ENCODE assay signal across 8 cellular contexts in the genomic region with DNA sequence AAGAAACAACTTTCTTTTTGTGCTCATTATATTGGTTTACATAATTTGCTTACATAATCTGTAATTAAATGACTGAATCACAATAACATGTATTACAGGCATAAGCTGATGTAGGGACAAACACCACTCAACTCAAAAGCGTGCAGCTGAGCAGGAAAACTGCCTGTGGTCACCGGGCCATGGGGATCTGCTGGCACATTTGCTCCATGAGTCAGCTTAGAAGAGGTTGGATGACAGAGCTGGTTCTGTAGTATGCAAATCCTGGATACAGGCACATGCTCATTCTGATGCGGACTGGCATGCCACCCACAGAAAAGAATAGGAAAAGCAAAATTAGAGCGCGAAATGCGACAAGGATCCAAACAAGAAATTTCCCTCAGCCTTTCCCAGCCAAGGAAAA.
DNase-seq lines count a peak whose midpoint lies in the region; ATAC-seq and TF ChIP-seq lines count a peak whose summit lies in the region.

No MANE protein-coding gene starts in this region.

- peak overlapping the region; percentile 60 for H3K27ac Mint-ChIP-seq in activated naive CD8-positive, alpha-beta T cell treated with anti-CD3 and anti-CD28 coated beads, Interleukin-2, amount 10 ng/mL, durations not matched to agents 7 days and 5 days

- peaks cover 5% of the 10 kb centered on the region for H3K27me3 Mint-ChIP-seq in activated naive CD8-positive, alpha-beta T cell treated with anti-CD3 and anti-CD28 coated beads, Interleukin-2, amount 10 ng/mL, durations not matched to agents 7 days and 5 days

- DNase-seq in AG10803 (ENCODE audit: low read depth) (peak; percentile 97), HS-27A (ENCODE audit: low read depth) (peak; percentile 66), iPS-NIHi7 (ENCODE audit: extremely low spot score) (peak; percentile 48), germinal center (ENCODE audit: low spot score) (no peak), NK-92 (lab: John Stamatoyannopoulos, UW; ENCODE audit: unreplicated experiment) (no peak), COR-L47 (lab: John Stamatoyannopoulos, UW) (no peak)
- DNase-seq in activated naive CD8-positive, alpha-beta T cell treated with anti-CD3 and anti-CD28 coated beads, Interleukin-2, amount 10 ng/mL, durations not matched to agents 7 days and 5 days = no peak

- peaks cover 3% of the 10 kb centered on the region for H3K36me3 Mint-ChIP-seq in activated naive CD8-positive, alpha-beta T cell treated with anti-CD3 and anti-CD28 coated beads, Interleukin-2, amount 10 ng/mL, durations not matched to agents 7 days and 5 days

- no peak overlapping the region for H3K4me3 Mint-ChIP-seq in activated naive CD8-positive, alpha-beta T cell treated with anti-CD3 and anti-CD28 coated beads, Interleukin-2, amount 10 ng/mL, durations not matched to agents 7 days and 5 days

- ATAC-seq in activated naive CD8-positive, alpha-beta T cell treated with anti-CD3 and anti-CD28 coated beads, Interleukin-2, amount 10 ng/mL, durations not matched to agents 7 days and 5 days (ENCODE audit: low read depth) = no peak
- no peak for ATAC-seq in HG03354 (IDR thresholded peaks at IDR 0.05; ENCODE audit: poor library complexity, severe bottlenecking, unreplicated experiment)

- H3K9me3 Mint-ChIP-seq in activated naive CD8-positive, alpha-beta T cell treated with anti-CD3 and anti-CD28 coated beads, Interleukin-2, amount 10 ng/mL, durations not matched to agents 7 days and 5 days = no peaks in the 10 kb centered on the region

- POLR2A ChIA-PET in activated naive CD8-positive, alpha-beta T cell treated with anti-CD3 and anti-CD28 coated beads, Interleukin-2, amount 10 ng/mL, durations not matched to agents 7 days and 5 days (lab: Charles Lee) = no interaction called here

- peaks cover 36% of the 10 kb centered on the region for H3K4me1 Mint-ChIP-seq in activated naive CD8-positive, alpha-beta T cell treated with anti-CD3 and anti-CD28 coated beads, Interleukin-2, amount 10 ng/mL, durations not matched to agents 7 days and 5 days

- no peak for TF ChIP-seq CTCF in AG10803 (conservative IDR thresholded peaks at IDR 0.05; ENCODE audit: low read length)

- no peak overlapping the region for H3K4me3 ChIP-seq in AG10803 (ENCODE audit: low read length)

Comparison
In these comparisons a context has a peak if more than half of its experiments do, and no peak if none do; other contexts are left out.
1. DNase-seq: peak in AG10803 (single experiment), HS-27A (single experiment) and iPS-NIHi7 (single experiment); none in activated naive CD8-positive, alpha-beta T cell treated with anti-CD3 and anti-CD28 coated beads, Interleukin-2, amount 10 ng/mL, durations not matched to agents 7 days and 5 days (single experiment), germinal center (single experiment), NK-92 (single experiment) and COR-L47 (single experiment).